ENCODE assay signal across 8 cellular contexts in the genomic region with DNA sequence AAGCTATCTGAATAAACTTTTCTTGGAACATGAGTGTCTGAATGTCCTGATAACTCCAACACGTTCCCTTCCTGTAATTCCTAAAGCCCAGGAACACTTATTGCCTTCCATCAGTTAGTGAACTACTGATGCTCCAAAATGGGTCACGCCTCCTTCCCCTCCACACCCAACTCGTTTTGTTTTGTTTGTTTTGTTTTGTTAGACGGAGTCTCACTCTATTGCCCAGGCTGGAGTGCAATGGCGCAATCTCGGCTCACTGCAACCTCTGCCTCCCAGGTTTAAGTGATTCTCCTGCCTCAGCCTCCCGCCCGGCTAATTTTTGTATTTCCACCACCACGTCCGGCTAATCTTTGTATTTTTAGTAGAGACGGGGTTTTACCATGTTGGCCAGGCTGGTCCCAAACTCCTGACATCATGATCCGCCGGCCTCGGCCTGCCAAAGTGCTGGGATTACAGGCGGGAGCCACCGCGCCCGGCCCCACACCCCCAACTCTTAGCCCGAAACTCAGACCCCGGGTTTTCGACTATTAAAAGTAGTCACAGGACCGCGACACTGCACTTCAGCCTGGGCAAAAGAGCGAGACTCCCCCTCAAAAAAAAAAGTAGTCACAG. TPM values are rescaled to one million over a fixed set of nuclear protein-coding genes. Genes with fewer than 3 reads are reported as not detected.
DNase-seq lines count a peak whose midpoint lies in the region; ATAC-seq and TF ChIP-seq lines count a peak whose summit lies in the region.

No MANE protein-coding gene starts in this region.

- TF ChIP-seq POLR2A in upper lobe of left lung (IDR thresholded peaks at IDR 0.05): no peak

- ATAC-seq in HG02970 (IDR thresholded peaks at IDR 0.05; ENCODE audit: low FRiP score, unreplicated experiment) (peak; percentile 20), upper lobe of left lung (ENCODE audit: low FRiP score in 2 of 2) (peak; percentile 27 to 70), HG03565 (IDR thresholded peaks at IDR 0.05; ENCODE audit: unreplicated experiment) (no peak)

- no peaks in the 10 kb centered on the region for H3K27me3 ChIP-seq in iPS-20b (ENCODE audit: insufficient read depth, low read length)
- no peaks in the 10 kb centered on the region for H3K27me3 ChIP-seq in upper lobe of left lung

- no peaks in the 10 kb centered on the region for H3K4me1 Mint-ChIP-seq in activated T-helper 1 cell treated with anti-CD3 and anti-CD28 coated beads, Interleukin-12 subunit alpha, Interleukin-12 subunit beta, Interleukin-2, Interleukin-4 antibody, amounts not matched to agents 30 ng/mL and 10 ng/mL and 1 ng/mL, durations not matched to agents 14 hours and 24 hours and 36 hours (ENCODE audit: low read depth)

- H3K4me1 ChIP-seq in iPS-20b (ENCODE audit: insufficient read depth, low read length) (peaks cover 8% of the 10 kb centered on the region; the same call in 1 of the 2 replicates), upper lobe of left lung (peaks cover 16 to 25% (median 18%) of the 10 kb centered on the region in 4 donors)

- intact Hi-C loops in activated T-helper 1 cell treated with anti-CD3 and anti-CD28 coated beads, Interleukin-12 subunit alpha, Interleukin-12 subunit beta, Interleukin-2, Interleukin-4 antibody, amounts not matched to agents 30 ng/mL and 10 ng/mL and 1 ng/mL, durations not matched to agents 14 hours and 24 hours and 36 hours (cut with micrococcal nuclease): loop anchor here (1.0 to 10.0 kb wide), 3 partner anchors 12 to 749 kb away; partner anchors contain the start of genes KATNAL2 and PIAS2

- H3K36me3 ChIP-seq in iPS-20b (ENCODE audit: insufficient read depth, low read depth, low read length) (0 out of 2 replicates have a peak, but pooled peaks cover 11% of the 10 kb centered on the region), upper lobe of left lung (no peaks in the 10 kb centered on the region)

- no peak for DNase-seq in GM12865 (ENCODE audit: low read depth)
- no peak for DNase-seq in activated T-helper 1 cell treated with anti-CD3 and anti-CD28 coated beads, Interleukin-12 subunit alpha, Interleukin-12 subunit beta, Interleukin-2, Interleukin-4 antibody, amounts not matched to agents 30 ng/mL and 10 ng/mL and 1 ng/mL, durations not matched to agents 14 hours and 24 hours and 36 hours (ENCODE audit: low spot score)
- peak; percentile 30 to 67 for DNase-seq in upper lobe of left lung
- DNase-seq in middle frontal gyrus (ENCODE audit: extremely low spot score, low spot score): no peak
- DNase-seq in hippocampal formation (lab: John Stamatoyannopoulos, UW): no peak

- no peaks in the 10 kb centered on the region for H3K9me3 Mint-ChIP-seq in activated T-helper 1 cell treated with anti-CD3 and anti-CD28 coated beads, Interleukin-12 subunit alpha, Interleukin-12 subunit beta, Interleukin-2, Interleukin-4 antibody, amounts not matched to agents 30 ng/mL and 10 ng/mL and 1 ng/mL, durations not matched to agents 14 hours and 24 hours and 36 hours

- peak overlapping the region; percentile 72 for H3K4me3 ChIP-seq in GM12865 (ENCODE audit: low read depth, low read length)
- H3K4me3 ChIP-seq in iPS-20b (ENCODE audit: low read length): peak overlapping the region; percentile 94
- peak overlapping the region; percentile 67 to 91 (median 80) for H3K4me3 ChIP-seq in upper lobe of left lung

- H3K27ac ChIP-seq in iPS-20b (ENCODE audit: low read length) (no peak overlapping the region), upper lobe of left lung (peak overlapping the region; percentile 84 to 89 (median 84))

- TF ChIP-seq CTCF in GM12865 (IDR thresholded peaks at IDR 0.05; ENCODE audit: insufficient read depth, low read depth, low read length, missing control alignments) (no peak), upper lobe of left lung (IDR thresholded peaks at IDR 0.05) (no peak)

- H3K4me3 Mint-ChIP-seq in activated T-helper 1 cell treated with anti-CD3 and anti-CD28 coated beads, Interleukin-12 subunit alpha, Interleukin-12 subunit beta, Interleukin-2, Interleukin-4 antibody, amounts not matched to agents 30 ng/mL and 10 ng/mL and 1 ng/mL, durations not matched to agents 14 hours and 24 hours and 36 hours: no peak overlapping the region

- WGBS in upper lobe of left lung, 2 donors: 3 to 4% methylated on average over 24 of the region's 24 CpGs

- H3K27ac Mint-ChIP-seq in activated T-helper 1 cell treated with anti-CD3 and anti-CD28 coated beads, Interleukin-12 subunit alpha, Interleukin-12 subunit beta, Interleukin-2, Interleukin-4 antibody, amounts not matched to agents 30 ng/mL and 10 ng/mL and 1 ng/mL, durations not matched to agents 14 hours and 24 hours and 36 hours: peak overlapping the region; percentile 46

- no peak for TF ChIP-seq EP300 in upper lobe of left lung (IDR thresholded peaks at IDR 0.05)

- H3K27me3 Mint-ChIP-seq in activated T-helper 1 cell treated with anti-CD3 and anti-CD28 coated beads, Interleukin-12 subunit alpha, Interleukin-12 subunit beta, Interleukin-2, Interleukin-4 antibody, amounts not matched to agents 30 ng/mL and 10 ng/mL and 1 ng/mL, durations not matched to agents 14 hours and 24 hours and 36 hours (ENCODE audit: insufficient read depth): peaks cover 3% of the 10 kb centered on the region

- peak overlapping the region; percentile 91 for H3K9ac ChIP-seq in iPS-20b (ENCODE audit: low read depth, low read length)

- no peaks in the 10 kb centered on the region for H3K9me3 ChIP-seq in iPS-20b (ENCODE audit: insufficient read depth, low read depth, low read length)
- H3K9me3 ChIP-seq in upper lobe of left lung: no peaks in the 10 kb centered on the region

- peaks cover 2% of the 10 kb centered on the region for H3K36me3 Mint-ChIP-seq in activated T-helper 1 cell treated with anti-CD3 and anti-CD28 coated beads, Interleukin-12 subunit alpha, Interleukin-12 subunit beta, Interleukin-2, Interleukin-4 antibody, amounts not matched to agents 30 ng/mL and 10 ng/mL and 1 ng/mL, durations not matched to agents 14 hours and 24 hours and 36 hours (ENCODE audit: low read depth)

RNA-seq across cellular contexts. Expression of gene IER3IP1, which starts 0.8 kb away (rescaled TPM):
- total RNA-seq in activated T-helper 1 cell treated with anti-CD3 and anti-CD28 coated beads, Interleukin-12 subunit alpha, Interleukin-12 subunit beta, Interleukin-2, Interleukin-4 antibody, amounts not matched to agents 30 ng/mL and 10 ng/mL and 1 ng/mL, durations not matched to agents 14 hours and 24 hours and 36 hours: 14.7 and 16.3 TPM in 2 replicates
- 10 to 100 TPM; 10.5 to 24.0 (median 15.4) TPM for total RNA-seq in upper lobe of left lung

RNA-seq across cellular contexts. Expression of gene HDHD2, which starts 25.1 kb away (rescaled TPM):
- total RNA-seq in activated T-helper 1 cell treated with anti-CD3 and anti-CD28 coated beads, Interleukin-12 subunit alpha, Interleukin-12 subunit beta, Interleukin-2, Interleukin-4 antibody, amounts not matched to agents 30 ng/mL and 10 ng/mL and 1 ng/mL, durations not matched to agents 14 hours and 24 hours and 36 hours: 36.8 and 39.4 TPM in 2 replicates
- total RNA-seq in upper lobe of left lung: 10 to 100 TPM; 19.0 to 39.1 (median 32.1) TPM

Comparison
In these comparisons a context has a peak if more than half of its experiments do, and no peak if none do; other contexts are left out.
1. DNase-seq: peak in upper lobe of left lung (2 of 2); none in GM12865 (single experiment), activated T-helper 1 cell treated with anti-CD3 and anti-CD28 coated beads, Interleukin-12 subunit alpha, Interleukin-12 subunit beta, Interleukin-2, Interleukin-4 antibody, amounts not matched to agents 30 ng/mL and 10 ng/mL and 1 ng/mL, durations not matched to agents 14 hours and 24 hours and 36 hours (single experiment), middle frontal gyrus (single experiment) and hippocampal formation (0 of 2).
2. Peak in every context shown above with its lines, with median percentiles within 50 percentile points of each other: H3K4me3 ChIP-seq.